Comparison of ENCODE assay signal across 8 cellular contexts in genomic region chr17:39980402-39981206, GRCh38. TPM values are rescaled to one million over a fixed set of nuclear protein-coding genes. Genes with fewer than 3 reads are reported as not detected.
DNase-seq lines count a peak whose midpoint lies in the region; ATAC-seq, FAIRE-seq and TF ChIP-seq lines count a peak whose summit lies in the region.

PSMD3 (plus strand) TSS chr17:39980807; CDS start chr17:39980971, 164 bp downstream.

- intact Hi-C loops in right cardiac atrium (cut with DNase I) (loop anchor here in 1 of 4 donors (2.0 kb wide), 1 partner anchor 22 kb away; no protein-coding TSS in a partner anchor), vagina (cut with DNase I) (no loop called here)

- H3K9me3 ChIP-seq in astrocyte (ENCODE audit: insufficient read depth, low read depth, low read length): no peaks in the 10 kb centered on the region
- H3K9me3 ChIP-seq in right cardiac atrium (ENCODE audit: control insufficient read depth, low read length): no peaks in the 10 kb centered on the region
- H3K9me3 ChIP-seq in vagina: no peaks in the 10 kb centered on the region

- peak within 1 kb of the TSS; percentile 99 for H3K4me2 ChIP-seq in astrocyte (ENCODE audit: low read length)

- peak within 1 kb of the TSS; percentile 83 for H2AFZ ChIP-seq in astrocyte (ENCODE audit: low read depth, low read length)

- no peaks in the 10 kb centered on the region for H3K27me3 Mint-ChIP-seq in astrocyte (ENCODE audit: low read depth, unreplicated experiment)

- peaks cover 5% of the 10 kb centered on the region for H3K36me3 Mint-ChIP-seq in astrocyte (ENCODE audit: low read depth, unreplicated experiment)

- peak within 1 kb of the TSS; percentile 99 for H3K4me3 ChIP-seq in astrocyte (ENCODE audit: insufficient read depth, low read depth, low read length)
- peak within 1 kb of the TSS; percentile 81 for H3K4me3 ChIP-seq in right cardiac atrium (ENCODE audit: low read length)
- peak within 1 kb of the TSS; percentile 94 to 98 for H3K4me3 ChIP-seq in vagina

- ATAC-seq in HG02981 (IDR thresholded peaks at IDR 0.05; ENCODE audit: unreplicated experiment) (peak; percentile 95), right cardiac atrium (peak; percentile 97)

- H3K4me1 Mint-ChIP-seq in astrocyte (ENCODE audit: low read depth, unreplicated experiment): peaks cover 17% of the 10 kb centered on the region

- TF ChIP-seq POLR2A in vagina (IDR thresholded peaks at IDR 0.05): peak in 1 of 2 donors; percentile 89

- peak within 1 kb of the TSS; percentile 95 for H3K4me3 Mint-ChIP-seq in astrocyte (ENCODE audit: unreplicated experiment)

- H3K9ac ChIP-seq in astrocyte (ENCODE audit: low read length): peak within 1 kb of the TSS; percentile 100

- peaks cover 21% of the 10 kb centered on the region for H3K4me1 ChIP-seq in astrocyte (ENCODE audit: insufficient read depth, low read length)
- no peaks in the 10 kb centered on the region for H3K4me1 ChIP-seq in right cardiac atrium (ENCODE audit: control insufficient read depth, insufficient read depth, low read length)
- peaks cover 38% of the 10 kb centered on the region for H3K4me1 ChIP-seq in vagina

- H3K27ac ChIP-seq in astrocyte (ENCODE audit: low read depth, low read length) (peak within 1 kb of the TSS; percentile 95), right cardiac atrium (ENCODE audit: low read length) (peak within 1 kb of the TSS; percentile 83), vagina (peak within 1 kb of the TSS; percentile 86)

- H3K79me2 ChIP-seq in astrocyte (ENCODE audit: insufficient read depth, low read length): peaks cover 45% of the 10 kb centered on the region

- H3K9me3 Mint-ChIP-seq in astrocyte (ENCODE audit: unreplicated experiment): no peaks in the 10 kb centered on the region

- H4K20me1 ChIP-seq in astrocyte (ENCODE audit: insufficient read depth, low read length): peaks cover 36% of the 10 kb centered on the region

- under 1% methylated on average over 82 of the region's 82 CpGs for WGBS in right cardiac atrium

- peak within 1 kb of the TSS; percentile 99 for H3K27ac Mint-ChIP-seq in astrocyte (ENCODE audit: unreplicated experiment)

- H3K36me3 ChIP-seq in astrocyte (ENCODE audit: insufficient read depth, low read length): peaks cover 11% of the 10 kb centered on the region
- peaks cover 0 to 15% of the 10 kb centered on the region in 2 donors for H3K36me3 ChIP-seq in vagina

- FAIRE-seq in GM18507 (lab: Jason Lieb, UNC) (peak; percentile 99), astrocyte (lab: Jason Lieb, UNC) (peak; percentile 54)

- TF ChIP-seq CTCF in astrocyte (IDR thresholded peaks at IDR 0.05; ENCODE audit: insufficient read depth, low read depth, low read length): peak; percentile 85
- peak; percentile 58 to 94 (median 94) for TF ChIP-seq CTCF in vagina (IDR thresholded peaks at IDR 0.05)

- DNase-seq in GM18507 (ENCODE audit: extremely low spot score, insufficient read length, low read depth) (peak; percentile 89), NCI-H2029 (lab: John Stamatoyannopoulos, UW) (peak; percentile 96), T-helper 22 cell (ENCODE audit: low read depth) (peak; percentile 97), astrocyte (ENCODE audit: low read depth) (peak; percentile 99), right cardiac atrium (peak; percentile 97 to 99 (median 98)), putamen (ENCODE audit: low spot score) (peak; percentile 100), vagina (ENCODE audit: extremely low spot score in 2 of 2) (peak; percentile 99)

- H3K27me3 ChIP-seq in astrocyte (ENCODE audit: insufficient read depth, low read length) (no peaks in the 10 kb centered on the region), right cardiac atrium (ENCODE audit: control insufficient read depth, insufficient read depth) (no peaks in the 10 kb centered on the region), vagina (no peaks in the 10 kb centered on the region)

RNA-seq across cellular contexts. Expression of gene PSMD3, which starts in this region (rescaled TPM):
- total RNA-seq in astrocyte: 129 and 134 TPM in 2 replicates
- 10 to 100 TPM; 80.0 to 83.1 (median 81.1) TPM for total RNA-seq in right cardiac atrium
- 85.8 TPM for polyA plus RNA-seq in right cardiac atrium
- 95.0 TPM for total RNA-seq in vagina

Comparison
In these comparisons a context has a peak if more than half of its experiments do, and no peak if none do; other contexts are left out.
1. Peak in every context shown above with its lines: DNase-seq, ATAC-seq, H3K4me3 ChIP-seq and H3K27ac ChIP-seq.